21 cellular contexts compared by ENCODE assay signal in genomic region chr7:151366141-151366871, GRCh38. TPM values are rescaled to one million over a fixed set of nuclear protein-coding genes. Genes with fewer than 3 reads are reported as not detected.
A peak's percentile ranks its signal among the peaks of the same experiment; 100 is the strongest.
DNase-seq lines count a peak whose midpoint lies in the region; ATAC-seq and TF ChIP-seq lines count a peak whose summit lies in the region.
"Had no signal": no experiment of that assay in that cellular context is flagged by ENCODE, and none has a peak within 500 bp of the region (broad histone marks: within the 10 kb centered on the region; RNA-seq: fewer than 3 reads in every experiment).

No MANE protein-coding gene starts in this region.

- in situ Hi-C loops in IMR-90 (cut with MboI; ENCODE audit: low sequenced_read_pairs) = loop anchor here (5.0 to 25.0 kb wide), 2 partner anchors 81 to 396 kb away; no protein-coding TSS in a partner anchor

- H3K27ac ChIP-seq in IMR-90 (ENCODE audit: insufficient read depth, low read length) (peak overlapping the region; percentile 100), mesenchymal stem cell (ENCODE audit: low read length, poor library complexity, severe bottlenecking) (peak overlapping the region; percentile 31)
- H3K27ac ChIP-seq: BLaER1 treated with 17β-estradiol and CSF1 and Interleukin-3, amounts not matched to agents 10 nM and 100 nM; right lobe of liver had no signal

- CTCF ChIA-PET in IMR-90 (lab: Yijun Ruan, JAX) = interaction anchor here (0.6 to 1.5 kb wide), 6 partner anchors 11 to 382 kb away, joined by 3 to 5 read pairs (median 4); no protein-coding TSS in a partner anchor
- CTCF ChIA-PET in activated CD4-positive, alpha-beta T cell treated with anti-CD3 and anti-CD28 coated beads for 36 hours (lab: Charles Lee) = interaction anchor here (0.7 to 10.3 kb wide), 12 partner anchors 12 to 394 kb away, joined by 3 to 210 read pairs (median 3); no protein-coding TSS in a partner anchor

- H2AK9ac ChIP-seq in IMR-90 (replicated peaks; ENCODE audit: low read depth, low read length, poor library complexity) = peak overlapping the region; percentile 70

- H3K9me3 ChIP-seq in IMR-90 (ENCODE audit: control insufficient read depth, insufficient read depth, low read length) = no peaks in the 10 kb centered on the region
- H3K9me3 ChIP-seq in mesenchymal stem cell (ENCODE audit: control insufficient read depth, low read length) = no peaks in the 10 kb centered on the region
- H3K9me3 ChIP-seq: BLaER1 treated with 17β-estradiol and CSF1 and Interleukin-3, amounts not matched to agents 10 nM and 100 nM; MG63; right lobe of liver had no signal

- BruUV-seq in IMR-90 (replicated peaks; lab: Mats Ljungman, UMichigan) = no TSS peak

- no peak for TF ChIP-seq POLR2A in IMR-90 (IDR thresholded peaks at IDR 0.05; ENCODE audit: low read depth, low read length)

- H3K27me3 Mint-ChIP-seq in stimulated activated naive B cell treated with anti-CD40 and anti-IgM and Interleukin-4, amounts not matched to agents 10 μg/mL and 1 μg/mL and 100 μg/mL, for 72 hours = no peaks in the 10 kb centered on the region
- no peaks in the 10 kb centered on the region for H3K27me3 Mint-ChIP-seq in activated CD4-positive, alpha-beta T cell treated with anti-CD3 and anti-CD28 coated beads for 36 hours
- H3K27me3 Mint-ChIP-seq: activated naive CD8-positive, alpha-beta T cell treated with anti-CD3 and anti-CD28 coated beads, Interleukin-2, amount 50 U/mL, for 24 hours; stimulated activated memory B cell treated with anti-CD40 and anti-IgM and Interleukin-4, amounts not matched to agents 10 μg/mL and 1 μg/mL and 100 μg/mL, for 72 hours had no signal

- TF ChIP-seq RAD21 in IMR-90 (IDR thresholded peaks at IDR 0.05; ENCODE audit: low read length) = no peak

- peak overlapping the region; percentile 83 for H3K9ac ChIP-seq in IMR-90 (ENCODE audit: low read depth, low read length)
- peak overlapping the region; percentile 70 for H3K9ac ChIP-seq in mesenchymal stem cell (ENCODE audit: low read length)

- H2AK5ac ChIP-seq in IMR-90 (ENCODE audit: low read depth, low read length) (peak overlapping the region; percentile 71), mesenchymal stem cell (ENCODE audit: low read length, severe bottlenecking) (peak overlapping the region; percentile 67)

- H4K8ac ChIP-seq in IMR-90 (ENCODE audit: low read depth in 2 of 2, low read length in 2 of 2) (peak overlapping the region; percentile 78 to 79), mesenchymal stem cell (ENCODE audit: low read length) (no peak overlapping the region)

- DNase-seq in IMR-90 = peak; percentile 60
- peak; percentile 40 for DNase-seq in choroid plexus epithelial cell (ENCODE audit: low read depth)
- DNase-seq in mesenchymal stem cell = no peak
- DNase-seq in stimulated activated naive B cell treated with anti-CD40 and anti-IgM and Interleukin-4, amounts not matched to agents 10 μg/mL and 1 μg/mL and 100 μg/mL, for 72 hours = no peak
- no peak for DNase-seq in activated CD4-positive, alpha-beta T cell treated with anti-CD3 and anti-CD28 coated beads for 36 hours
- DNase-seq in T-helper 1 cell = no peak
- DNase-seq in HuH-7 (ENCODE audit: low spot score) = no peak
- no peak for DNase-seq in OCI-M2 (lab: John Stamatoyannopoulos, UW; ENCODE audit: unreplicated experiment)
- DNase-seq: activated naive CD8-positive, alpha-beta T cell treated with anti-CD3 and anti-CD28 coated beads, Interleukin-2, amount 50 U/mL, for 24 hours; activated T-cell treated with anti-CD3 and anti-CD28 coated beads, Interleukin-2, amount 50 U/mL, for 72 hours; DND-41; hippocampal formation; NCI-H2081; NCI-H82; right lobe of liver; T-helper 9 cell had no signal

- H3K9me1 ChIP-seq in IMR-90 (ENCODE audit: insufficient read depth, low read length) = peaks cover 7% of the 10 kb centered on the region

- no CpG with 5 or more reads among the region's 9 CpGs for WGBS in IMR-90 (ENCODE audit: extremely low coverage in 2 of 2, insufficient read length in 1 of 2), 2 experiments
- WGBS in mesenchymal stem cell = 84% methylated on average over 9 of the region's 9 CpGs

- H2BK12ac ChIP-seq in mesenchymal stem cell (ENCODE audit: low read length in 2 of 2) = no peak overlapping the region

- H2BK5ac ChIP-seq in IMR-90 (ENCODE audit: low read depth, low read length, poor library complexity, severe bottlenecking) = peak overlapping the region; percentile 95
- H2BK5ac ChIP-seq in mesenchymal stem cell (ENCODE audit: low read depth, low read length, poor library complexity, severe bottlenecking) = no peak overlapping the region

- peak overlapping the region; percentile 62; the same call in 2 of the 3 replicates for H2BK15ac ChIP-seq in IMR-90 (ENCODE audit: low read depth, low read length)
- no peak overlapping the region for H2BK15ac ChIP-seq in mesenchymal stem cell (ENCODE audit: low read depth, poor library complexity, severe bottlenecking)

- peak overlapping the region; percentile 86 for H3K14ac ChIP-seq in IMR-90 (replicated peaks; ENCODE audit: low read depth, low read length)
- H3K14ac ChIP-seq in mesenchymal stem cell (ENCODE audit: low read length in 2 of 2) = no peak overlapping the region

- POLR2A ChIA-PET in IMR-90 (lab: Charles Lee; ENCODE audit: unreplicated experiment) = no interaction called here
- POLR2A ChIA-PET in activated CD4-positive, alpha-beta T cell treated with anti-CD3 and anti-CD28 coated beads for 36 hours (lab: Charles Lee) = no interaction called here

- H2BK20ac ChIP-seq in IMR-90 (ENCODE audit: low read depth, low read length) = peak overlapping the region; percentile 82

- H3K27me3 ChIP-seq in IMR-90 (ENCODE audit: control insufficient read depth, insufficient read depth, low read length) (no peaks in the 10 kb centered on the region), mesenchymal stem cell (ENCODE audit: control insufficient read depth in 1 of 2, insufficient read depth in 1 of 2, low read length in 2 of 2) (no peaks in the 10 kb centered on the region)
- H3K27me3 ChIP-seq: BLaER1 treated with 17β-estradiol and CSF1 and Interleukin-3, amounts not matched to agents 10 nM and 100 nM; MG63; right lobe of liver had no signal

- H3K23ac ChIP-seq in IMR-90 (ENCODE audit: low read depth, low read length) = peak overlapping the region; percentile 95
- no peak overlapping the region for H3K23ac ChIP-seq in mesenchymal stem cell (ENCODE audit: low read length in 2 of 2)

- peak overlapping the region; percentile 92 for H3K4me2 ChIP-seq in IMR-90 (ENCODE audit: low read depth, low read length)
- no peak overlapping the region for H3K4me2 ChIP-seq in mesenchymal stem cell (ENCODE audit: low read length, poor library complexity, severe bottlenecking)

- no peak for TF ChIP-seq CTCF in IMR-90 (conservative IDR thresholded peaks at IDR 0.05; ENCODE audit: low read depth, low read length)
- TF ChIP-seq CTCF in choroid plexus epithelial cell (conservative IDR thresholded peaks at IDR 0.05; ENCODE audit: low read depth, low read length) = no peak

- peak overlapping the region; percentile 81 for H4K91ac ChIP-seq in IMR-90 (ENCODE audit: insufficient read depth, low read depth, low read length)
- no peak overlapping the region for H4K91ac ChIP-seq in mesenchymal stem cell (ENCODE audit: low read length)

- H3K4me3 ChIP-seq in IMR-90 (ENCODE audit: insufficient read depth, low read depth, low read length) = no peak overlapping the region
- no peak overlapping the region for H3K4me3 ChIP-seq in choroid plexus epithelial cell (ENCODE audit: low read depth, low read length)
- no peak overlapping the region for H3K4me3 ChIP-seq in mesenchymal stem cell (ENCODE audit: insufficient read depth in 1 of 2, low read depth in 1 of 2, low read length in 2 of 2)
- H3K4me3 ChIP-seq: BLaER1 treated with 17β-estradiol and CSF1 and Interleukin-3, amounts not matched to agents 10 nM and 100 nM; MG63; right lobe of liver had no signal

- no peak overlapping the region for H3K4me3 Mint-ChIP-seq in stimulated activated naive B cell treated with anti-CD40 and anti-IgM and Interleukin-4, amounts not matched to agents 10 μg/mL and 1 μg/mL and 100 μg/mL, for 72 hours
- no peak overlapping the region for H3K4me3 Mint-ChIP-seq in activated CD4-positive, alpha-beta T cell treated with anti-CD3 and anti-CD28 coated beads for 36 hours
- H3K4me3 Mint-ChIP-seq: activated naive CD8-positive, alpha-beta T cell treated with anti-CD3 and anti-CD28 coated beads, Interleukin-2, amount 50 U/mL, for 24 hours; activated T-cell treated with anti-CD3 and anti-CD28 coated beads, Interleukin-2, amount 50 U/mL, for 72 hours; neural crest cell; stimulated activated memory B cell treated with anti-CD40 and anti-IgM and Interleukin-4, amounts not matched to agents 10 μg/mL and 1 μg/mL and 100 μg/mL, for 72 hours had no signal

- H3K56ac ChIP-seq in IMR-90 (ENCODE audit: extremely low read depth, insufficient read depth, low read length) = peak overlapping the region; percentile 75; the same call in 1 of the 2 replicates

- no peaks in the 10 kb centered on the region for H3K9me3 Mint-ChIP-seq in stimulated activated naive B cell treated with anti-CD40 and anti-IgM and Interleukin-4, amounts not matched to agents 10 μg/mL and 1 μg/mL and 100 μg/mL, for 72 hours
- no peaks in the 10 kb centered on the region for H3K9me3 Mint-ChIP-seq in activated CD4-positive, alpha-beta T cell treated with anti-CD3 and anti-CD28 coated beads for 36 hours (ENCODE audit: low read depth)
- H3K9me3 Mint-ChIP-seq: activated naive CD8-positive, alpha-beta T cell treated with anti-CD3 and anti-CD28 coated beads, Interleukin-2, amount 50 U/mL, for 24 hours; activated T-cell treated with anti-CD3 and anti-CD28 coated beads, Interleukin-2, amount 50 U/mL, for 72 hours; neural crest cell; stimulated activated memory B cell treated with anti-CD40 and anti-IgM and Interleukin-4, amounts not matched to agents 10 μg/mL and 1 μg/mL and 100 μg/mL, for 72 hours had no signal

- H3K79me1 ChIP-seq in IMR-90 (ENCODE audit: low read depth in 1 of 2, low read length in 2 of 2) = peaks cover 0 to 6% of the 10 kb centered on the region in 2 experiments; a peak in 1 of 4 replicates
- H3K79me1 ChIP-seq in mesenchymal stem cell (replicated peaks; ENCODE audit: low read length, poor library complexity, severe bottlenecking) = peaks cover under 1% of the 10 kb centered on the region

- H3K4me1 Mint-ChIP-seq in stimulated activated naive B cell treated with anti-CD40 and anti-IgM and Interleukin-4, amounts not matched to agents 10 μg/mL and 1 μg/mL and 100 μg/mL, for 72 hours = peaks cover 5 to 6% of the 10 kb centered on the region in 2 donors
- H3K4me1 Mint-ChIP-seq in activated CD4-positive, alpha-beta T cell treated with anti-CD3 and anti-CD28 coated beads for 36 hours = peaks cover 10% of the 10 kb centered on the region

- H3K27ac Mint-ChIP-seq in stimulated activated naive B cell treated with anti-CD40 and anti-IgM and Interleukin-4, amounts not matched to agents 10 μg/mL and 1 μg/mL and 100 μg/mL, for 72 hours = peak overlapping the region; percentile 75
- no peak overlapping the region for H3K27ac Mint-ChIP-seq in activated CD4-positive, alpha-beta T cell treated with anti-CD3 and anti-CD28 coated beads for 36 hours
- H3K27ac Mint-ChIP-seq: activated naive CD8-positive, alpha-beta T cell treated with anti-CD3 and anti-CD28 coated beads, Interleukin-2, amount 50 U/mL, for 24 hours; activated T-cell treated with anti-CD3 and anti-CD28 coated beads, Interleukin-2, amount 50 U/mL, for 72 hours; stimulated activated memory B cell treated with anti-CD40 and anti-IgM and Interleukin-4, amounts not matched to agents 10 μg/mL and 1 μg/mL and 100 μg/mL, for 72 hours had no signal

- dilution Hi-C loops in IMR-90 (cut with HindIII; ENCODE audit: low sequenced_read_pairs, unreplicated experiment) = no loop called here

- ATAC-seq in IMR-90 (ENCODE audit: low read depth) = peak; percentile 33
- no peak for ATAC-seq in stimulated activated naive B cell treated with anti-CD40 and anti-IgM and Interleukin-4, amounts not matched to agents 10 μg/mL and 1 μg/mL and 100 μg/mL, for 72 hours (replicated peaks)
- no peak for ATAC-seq in activated CD4-positive, alpha-beta T cell treated with anti-CD3 and anti-CD28 coated beads for 36 hours
- ATAC-seq: activated naive CD8-positive, alpha-beta T cell treated with anti-CD3 and anti-CD28 coated beads, Interleukin-2, amount 50 U/mL, for 24 hours; activated T-cell treated with anti-CD3 and anti-CD28 coated beads, Interleukin-2, amount 50 U/mL, for 72 hours; right lobe of liver; stimulated activated memory B cell treated with anti-CD40 and anti-IgM and Interleukin-4, amounts not matched to agents 10 μg/mL and 1 μg/mL and 100 μg/mL, for 72 hours had no signal

- H3K18ac ChIP-seq in IMR-90 (ENCODE audit: low read depth, low read length) (peak overlapping the region; percentile 92), mesenchymal stem cell (ENCODE audit: low read depth in 1 of 2, low read length in 2 of 2) (no peak overlapping the region)

- peaks cover 15% of the 10 kb centered on the region for H4K20me1 ChIP-seq in IMR-90 (ENCODE audit: insufficient read depth, low read length)

- H3K4ac ChIP-seq in IMR-90 (ENCODE audit: low read depth, low read length) (peak overlapping the region; percentile 90), mesenchymal stem cell (ENCODE audit: low read depth in 1 of 2, low read length in 2 of 2) (no peak overlapping the region)

- intact Hi-C loops in IMR-90 (cut with micrococcal nuclease) = loop anchor here (5.0 kb wide), 1 partner anchor 61 kb away; no protein-coding TSS in a partner anchor
- intact Hi-C loops in activated CD4-positive, alpha-beta T cell treated with anti-CD3 and anti-CD28 coated beads for 36 hours (cut with DNase I, micrococcal nuclease) = loop anchor here in 1 of 2 experiments (10.0 kb wide), 1 partner anchor 388 kb away; no protein-coding TSS in a partner anchor

- peak overlapping the region; percentile 72 for H2AFZ ChIP-seq in IMR-90 (replicated peaks; ENCODE audit: low read length, poor library complexity)
- no peak overlapping the region for H2AFZ ChIP-seq in mesenchymal stem cell (ENCODE audit: low read depth, low read length)

- H3K4me1 ChIP-seq in IMR-90 (ENCODE audit: control insufficient read depth, insufficient read depth, low read length) = peaks cover 18% of the 10 kb centered on the region
- H3K4me1 ChIP-seq in mesenchymal stem cell (ENCODE audit: control insufficient read depth, insufficient read depth, low read depth, low read length) = peaks cover 9% of the 10 kb centered on the region

- H3K36me3 ChIP-seq in IMR-90 (ENCODE audit: control insufficient read depth, insufficient read depth, low read length) (peaks cover 9% of the 10 kb centered on the region; the same call in 1 of the 2 replicates), mesenchymal stem cell (ENCODE audit: control insufficient read depth in 1 of 2, insufficient read depth in 2 of 2, low read depth in 1 of 2, low read length in 2 of 2) (peaks cover 15 to 49% of the 10 kb centered on the region in 2 experiments)

- H3K36me3 Mint-ChIP-seq in stimulated activated naive B cell treated with anti-CD40 and anti-IgM and Interleukin-4, amounts not matched to agents 10 μg/mL and 1 μg/mL and 100 μg/mL, for 72 hours = peaks cover 28 to 52% of the 10 kb centered on the region in 2 donors
- H3K36me3 Mint-ChIP-seq in activated CD4-positive, alpha-beta T cell treated with anti-CD3 and anti-CD28 coated beads for 36 hours (ENCODE audit: low read depth) = peaks cover 38% of the 10 kb centered on the region

- H4K5ac ChIP-seq in IMR-90 (ENCODE audit: low read depth, low read length) = peak overlapping the region; percentile 88

- H2BK120ac ChIP-seq in IMR-90 (ENCODE audit: low read depth, low read length) (peak overlapping the region; percentile 89), mesenchymal stem cell (ENCODE audit: low read depth, low read length) (no peak overlapping the region)

RNA-seq across cellular contexts. Expression of gene NUB1, which starts 24.7 kb away (rescaled TPM):
- total RNA-seq in IMR-90 (2012; rRNA removed) = 20.1 and 31.9 TPM in 2 replicates
- polyA plus RNA-seq in IMR-90 (2012; rRNA removed) = 27.2 and 29.7 TPM in 2 replicates
- polyA plus RNA-seq in IMR-90 (2012; cell fraction: cytosol; rRNA removed) = 15.0 and 16.7 TPM in 2 replicates
- 18.7 and 22.1 TPM in 2 replicates for polyA plus RNA-seq in IMR-90 (2012; cell fraction: nucleus; rRNA removed; ENCODE audit: low replicate concordance)
- polyA plus RNA-seq in mesenchymal stem cell (2013, experiment 1 of 2) = 48.2 TPM
- polyA plus RNA-seq in mesenchymal stem cell (2013, experiment 2 of 2) = 46.8 TPM
- 10 to 100 TPM; 51.4 to 70.4 TPM for total RNA-seq in activated CD4-positive, alpha-beta T cell treated with anti-CD3 and anti-CD28 coated beads for 36 hours

RNA-seq across cellular contexts. Expression of gene WDR86, which starts 43.5 kb away (rescaled TPM):
- not detected in 2 replicates for total RNA-seq in IMR-90 (2012; rRNA removed)
- not detected in 2 replicates for polyA plus RNA-seq in IMR-90 (2012; rRNA removed)
- 0.11 TPM in 1 of 2 replicates, not detected in the other for polyA plus RNA-seq in IMR-90 (2012; cell fraction: cytosol; rRNA removed)
- 0.39 and 0.52 TPM in 2 replicates for polyA plus RNA-seq in IMR-90 (2012; cell fraction: nucleus; rRNA removed; ENCODE audit: low replicate concordance)
- polyA plus RNA-seq in mesenchymal stem cell (2013, experiment 1 of 2) = 0.04 TPM
- 0.05 TPM for polyA plus RNA-seq in mesenchymal stem cell (2013, experiment 2 of 2)
- not detected for total RNA-seq in activated CD4-positive, alpha-beta T cell treated with anti-CD3 and anti-CD28 coated beads for 36 hours
- total RNA-seq: H4 had no signal

Comparison
In these comparisons a context has a peak if more than half of its experiments do, and no peak if none do; other contexts are left out.
1. DNase-seq: peak in IMR-90 (single experiment) and choroid plexus epithelial cell (single experiment); none in mesenchymal stem cell (single experiment), stimulated activated naive B cell treated with anti-CD40 and anti-IgM and Interleukin-4, amounts not matched to agents 10 μg/mL and 1 μg/mL and 100 μg/mL, for 72 hours (single experiment), activated CD4-positive, alpha-beta T cell treated with anti-CD3 and anti-CD28 coated beads for 36 hours (single experiment), T-helper 1 cell (0 of 5), HuH-7 (single experiment) and OCI-M2 (single experiment).